Comparison of ENCODE assay signal across 23 cellular contexts in genomic region chr2:10588911-10589310, GRCh38.
"Had no signal": no experiment of that assay in that cellular context is flagged by ENCODE, and none has a peak within 500 bp of the region (broad histone marks: within the 10 kb centered on the region; RNA-seq: fewer than 3 reads in every experiment).

No MANE protein-coding gene starts in this region.

- H3K27me3 ChIP-seq: ascending aorta, esophagus squamous epithelium, ovary, right lobe of liver, stomach, vagina had no signal

- H3K27ac ChIP-seq: ascending aorta, esophagus squamous epithelium, lower lobe of right lung, ovary, psoas muscle, right lobe of liver, stomach, vagina, VCaP had no signal

- H3K27ac Mint-ChIP-seq: activated CD8-positive, alpha-beta memory T cell treated with anti-CD3 and anti-CD28 coated beads, Interleukin-2, amount 10 ng/mL, durations not matched to agents 7 days and 5 days; activated T-helper 17 cell treated with anti-CD3 and anti-CD28 coated beads, Interleukin-2, amount 50 U/mL, for 72 hours had no signal

- H3K4me3 ChIP-seq: ascending aorta, esophagus squamous epithelium, lower lobe of right lung, ovary, psoas muscle, right lobe of liver, stomach, vagina had no signal

- DNase-seq: activated CD4-positive, alpha-beta T cell treated with anti-CD3 and anti-CD28 coated beads, Interleukin-2, amount 50 U/mL, for 48 hours; activated CD8-positive, alpha-beta memory T cell treated with anti-CD3 and anti-CD28 coated beads, Interleukin-2, amount 10 ng/mL, durations not matched to agents 7 days and 5 days; activated naive CD4-positive, alpha-beta T cell; cerebellar nuclear complex; cortex of kidney; effector CD4-positive, alpha-beta T cell; esophagus squamous epithelium; immature natural killer cell; left cardiac atrium; lower lobe of right lung; ovary; psoas muscle; right lobe of liver; small intestine; stimulated activated CD4-positive, alpha-beta T cell treated with anti-CD3 and anti-CD28 coated beads, Interleukin-15, amount 100 ng/mL, for 24 hours; stimulated activated CD4-positive, alpha-beta T cell treated with anti-CD3 and anti-CD28 coated beads, Interleukin-2, amount 100 ng/mL, for 48 hours; stomach; T-helper 2 cell; trophoblast cell had no signal

- H3K27me3 Mint-ChIP-seq: activated CD8-positive, alpha-beta memory T cell treated with anti-CD3 and anti-CD28 coated beads, Interleukin-2, amount 10 ng/mL, durations not matched to agents 7 days and 5 days; activated T-helper 17 cell treated with anti-CD3 and anti-CD28 coated beads, Interleukin-2, amount 50 U/mL, for 72 hours had no signal

- H3K9me3 Mint-ChIP-seq: activated T-helper 17 cell treated with anti-CD3 and anti-CD28 coated beads, Interleukin-2, amount 50 U/mL, for 72 hours; immature natural killer cell had no signal

- H3K36me3 ChIP-seq: ovary had no signal

- H3K4me1 Mint-ChIP-seq: activated T-helper 17 cell treated with anti-CD3 and anti-CD28 coated beads, Interleukin-2, amount 50 U/mL, for 72 hours; immature natural killer cell had no signal

- ATAC-seq: activated CD8-positive, alpha-beta memory T cell treated with anti-CD3 and anti-CD28 coated beads, Interleukin-2, amount 10 ng/mL, durations not matched to agents 7 days and 5 days; activated T-helper 17 cell treated with anti-CD3 and anti-CD28 coated beads, Interleukin-2, amount 50 U/mL, for 72 hours; left cardiac atrium; lower lobe of right lung; psoas muscle; right lobe of liver had no signal

- H3K9me3 ChIP-seq: ascending aorta, esophagus squamous epithelium, lower lobe of right lung, ovary, psoas muscle, right lobe of liver, stomach, vagina had no signal

- H3K4me3 Mint-ChIP-seq: activated CD8-positive, alpha-beta memory T cell treated with anti-CD3 and anti-CD28 coated beads, Interleukin-2, amount 10 ng/mL, durations not matched to agents 7 days and 5 days; activated T-helper 17 cell treated with anti-CD3 and anti-CD28 coated beads, Interleukin-2, amount 50 U/mL, for 72 hours; immature natural killer cell had no signal

- H3K4me1 ChIP-seq: ascending aorta, lower lobe of right lung, psoas muscle, vagina had no signal
